ENCODE assay signal across 15 cellular contexts in the genomic region with DNA sequence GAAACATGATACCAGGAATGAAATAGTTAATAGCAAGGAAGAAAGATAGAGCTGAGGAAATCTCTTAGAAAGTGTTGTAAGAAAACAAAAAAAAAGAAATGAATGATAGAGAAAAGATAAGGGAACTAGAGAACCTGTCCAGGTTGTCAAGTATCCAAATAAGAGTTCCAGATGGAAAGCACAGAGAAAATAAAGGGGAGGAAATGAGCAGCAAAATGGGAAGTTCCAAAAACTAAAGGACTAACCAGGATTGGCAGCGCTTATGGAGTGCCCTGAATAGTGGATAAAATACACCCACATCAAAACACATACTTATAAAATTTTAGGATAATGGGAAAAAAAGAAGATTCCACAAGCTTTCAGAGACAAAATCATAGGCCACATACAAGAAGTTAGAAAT. TPM values are rescaled to one million over a fixed set of nuclear protein-coding genes. Genes with fewer than 3 reads are reported as not detected.
A peak's percentile ranks its signal among the peaks of the same experiment; 100 is the strongest.
DNase-seq lines count a peak whose midpoint lies in the region; TF ChIP-seq lines count a peak whose summit lies in the region.
"Had no signal": no experiment of that assay in that cellular context is flagged by ENCODE, and none has a peak within 500 bp of the region (broad histone marks: within the 10 kb centered on the region; RNA-seq: fewer than 3 reads in every experiment).

No MANE protein-coding gene starts in this region.

- intact Hi-C loops in left ventricle myocardium inferior (cut with micrococcal nuclease) (no loop called here), cardiac septum (cut with DNase I) (loop anchor here (5.0 kb wide), 1 partner anchor 55 kb away; a partner anchor contains a TSS)

- DNase-seq in left ventricle myocardium inferior (no peak), cardiac septum (ENCODE audit: low spot score) (no peak), G401 (ENCODE audit: low spot score) (peak; percentile 85), cerebellum (ENCODE audit: low spot score) (peak; percentile 41), osteocyte (ENCODE audit: extremely low spot score, unreplicated experiment) (no peak), NCI-H748 treated with DMSO at 0.1 percent for 48 hours (lab: John Stamatoyannopoulos, UW) (no peak), kidney tubule cell (ENCODE audit: low spot score) (no peak)
- DNase-seq: CD4-positive, CD25-positive, alpha-beta regulatory T cell; CD8-positive, alpha-beta memory T cell; COR-L47; GDM1; GM23248 had no signal

- H3K9me3 ChIP-seq in left ventricle myocardium inferior (replicated peaks): no peaks in the 10 kb centered on the region
- H3K9me3 ChIP-seq: BLaER1 treated with 17β-estradiol and CSF1 and Interleukin-3, amounts not matched to agents 10 nM and 100 nM; HAP-1 had no signal

- in situ Hi-C loops in G401 (cut with HindIII; ENCODE audit: low sequenced_read_pairs): no loop called here

- peaks cover 47% of the 10 kb centered on the region for H3K4me1 ChIP-seq in left ventricle myocardium inferior
- H3K4me1 ChIP-seq: BLaER1 treated with 17β-estradiol and CSF1 and Interleukin-3, amounts not matched to agents 10 nM and 100 nM; HAP-1 had no signal

- no peak overlapping the region for H3K4me3 ChIP-seq in left ventricle myocardium inferior
- H3K4me3 ChIP-seq: BLaER1 treated with 17β-estradiol and CSF1 and Interleukin-3, amounts not matched to agents 10 nM and 100 nM; GM23248; HAP-1 had no signal

- peak overlapping the region; percentile 57 for H3K27ac ChIP-seq in left ventricle myocardium inferior (replicated peaks)
- H3K27ac ChIP-seq: BLaER1 treated with 17β-estradiol and CSF1 and Interleukin-3, amounts not matched to agents 10 nM and 100 nM had no signal

- no peaks in the 10 kb centered on the region for H3K27me3 Mint-ChIP-seq in osteocyte (ENCODE audit: unreplicated experiment)

- no peaks in the 10 kb centered on the region for H3K9me3 Mint-ChIP-seq in osteocyte (ENCODE audit: unreplicated experiment)

- H3K36me3 Mint-ChIP-seq in osteocyte (ENCODE audit: unreplicated experiment): peaks cover 82% of the 10 kb centered on the region
- H3K36me3 Mint-ChIP-seq: CD4-positive, CD25-positive, alpha-beta regulatory T cell; CD8-positive, alpha-beta memory T cell had no signal

- no peak for TF ChIP-seq CTCF in left ventricle myocardium inferior (IDR thresholded peaks at IDR 0.05; ENCODE audit: borderline replicate concordance)
- TF ChIP-seq CTCF in osteocyte (IDR thresholded peaks at IDR 0.05): no peak

- peaks cover 8% of the 10 kb centered on the region for H3K4me1 Mint-ChIP-seq in osteocyte (ENCODE audit: unreplicated experiment)
- H3K4me1 Mint-ChIP-seq: B cell; CD4-positive, CD25-positive, alpha-beta regulatory T cell; CD8-positive, alpha-beta memory T cell had no signal

- peaks cover 80% of the 10 kb centered on the region for H3K36me3 ChIP-seq in left ventricle myocardium inferior
- H3K36me3 ChIP-seq: HAP-1 had no signal

- no peaks in the 10 kb centered on the region for H3K27me3 ChIP-seq in left ventricle myocardium inferior (ENCODE audit: low read depth)
- H3K27me3 ChIP-seq: BLaER1 treated with 17β-estradiol and CSF1 and Interleukin-3, amounts not matched to agents 10 nM and 100 nM had no signal

- no peak overlapping the region for H3K4me3 Mint-ChIP-seq in osteocyte (ENCODE audit: unreplicated experiment)
- H3K4me3 Mint-ChIP-seq: B cell; CD4-positive, CD25-positive, alpha-beta regulatory T cell; CD8-positive, alpha-beta memory T cell had no signal

- H3K27ac Mint-ChIP-seq in osteocyte (ENCODE audit: unreplicated experiment): peak overlapping the region; percentile 76
- H3K27ac Mint-ChIP-seq: B cell; CD4-positive, CD25-positive, alpha-beta regulatory T cell; CD8-positive, alpha-beta memory T cell had no signal

RNA-seq across cellular contexts. Expression of a gene that starts 55.2 kb away (rescaled TPM):
- total RNA-seq in left ventricle myocardium inferior (26.5 TPM), cardiac septum (25.5 TPM), cerebellum (55.1 TPM), osteocyte (180 and 187 TPM in 2 replicates)
- 1.2 TPM in 2 replicates for total RNA-seq in G401 (2014; rRNA removed; shearing (Covaris generic))
- total RNA-seq: B cell; CD4-positive, CD25-positive, alpha-beta regulatory T cell; CD8-positive, alpha-beta memory T cell had no signal

Comparison
In these comparisons a context has a peak if more than half of its experiments do, and no peak if none do; other contexts are left out.
1. DNase-seq: peak in G401 (single experiment) and cerebellum (single experiment); none in left ventricle myocardium inferior (single experiment), cardiac septum (single experiment), osteocyte (single experiment), NCI-H748 treated with DMSO at 0.1 percent for 48 hours (single experiment) and kidney tubule cell (single experiment).
2. RNA of a gene that starts 55.2 kb away (total RNA-seq): 180 to 187 TPM in osteocyte, 55.1 TPM in cerebellum (single experiment), 26.5 TPM in left ventricle myocardium inferior (single experiment) and 25.5 TPM in cardiac septum (single experiment); 1.2 TPM in G401; every median in the first group is over 10 times any median in the second.